In genomic region chr5:164345173-164345572, GRCh38 we compare ENCODE assay signal across 10 cellular contexts.
DNase-seq lines count a peak whose midpoint lies in the region; ATAC-seq and TF ChIP-seq lines count a peak whose summit lies in the region.
"Had no signal": no experiment of that assay in that cellular context is flagged by ENCODE, and none has a peak within 500 bp of the region (broad histone marks: within the 10 kb centered on the region; RNA-seq: fewer than 3 reads in every experiment).

No MANE protein-coding gene starts in this region.

- no peak overlapping the region for H3K27ac ChIP-seq in RWPE2 (ENCODE audit: poor library complexity, severe bottlenecking)

- TF ChIP-seq CTCF in RWPE2 (IDR thresholded peaks at IDR 0.05; ENCODE audit: poor library complexity, severe bottlenecking) = no peak
- no peak for TF ChIP-seq CTCF in fibroblast of mammary gland (conservative IDR thresholded peaks at IDR 0.05; ENCODE audit: control insufficient read depth, insufficient read depth, low read depth, low read length)
- TF ChIP-seq CTCF in mucosa of descending colon (IDR thresholded peaks at IDR 0.05) = no peak

- no peak overlapping the region for H3K27ac Mint-ChIP-seq in stimulated activated naive CD8-positive, alpha-beta T cell treated with anti-CD3 and anti-CD28 coated beads, Interleukin-15, amount 100 ng/mL, for 72 hours

- no peaks in the 10 kb centered on the region for H3K27me3 Mint-ChIP-seq in stimulated activated naive CD8-positive, alpha-beta T cell treated with anti-CD3 and anti-CD28 coated beads, Interleukin-15, amount 100 ng/mL, for 72 hours

- H3K4me3 ChIP-seq in MG63 (no peak overlapping the region), RWPE2 (ENCODE audit: severe bottlenecking) (no peak overlapping the region), fibroblast of mammary gland (ENCODE audit: control insufficient read depth, low read depth, low read length) (no peak overlapping the region), mucosa of descending colon (no peak overlapping the region)

- no peak overlapping the region for H3K4me3 Mint-ChIP-seq in stimulated activated naive CD8-positive, alpha-beta T cell treated with anti-CD3 and anti-CD28 coated beads, Interleukin-15, amount 100 ng/mL, for 72 hours
- H3K4me3 Mint-ChIP-seq: naive B cell had no signal

- ATAC-seq in RWPE2 (ENCODE audit: low read depth) (peak; percentile 74), mucosa of descending colon (no peak)
- no peak for ATAC-seq in stimulated activated naive CD8-positive, alpha-beta T cell treated with anti-CD3 and anti-CD28 coated beads, Interleukin-15, amount 100 ng/mL, for 72 hours

- no peaks in the 10 kb centered on the region for H3K27me3 ChIP-seq in MG63
- no peaks in the 10 kb centered on the region for H3K27me3 ChIP-seq in RWPE2 (ENCODE audit: insufficient read depth, poor library complexity, severe bottlenecking)

- H3K4me1 ChIP-seq in RWPE2 (ENCODE audit: insufficient read depth, poor library complexity, severe bottlenecking) (no peaks in the 10 kb centered on the region), mucosa of descending colon (ENCODE audit: low read depth) (no peaks in the 10 kb centered on the region)

- H3K9me3 ChIP-seq in MG63 (no peaks in the 10 kb centered on the region), RWPE2 (ENCODE audit: severe bottlenecking) (no peaks in the 10 kb centered on the region), mucosa of descending colon (no peaks in the 10 kb centered on the region)

- intact Hi-C loops in posterior cingulate gyrus (cut with DNase I) (no loop called here), mucosa of descending colon (cut with DNase I, micrococcal nuclease) (no loop called here)

- peaks cover 13 to 23% of the 10 kb centered on the region in 2 donors for H3K9me3 Mint-ChIP-seq in stimulated activated naive CD8-positive, alpha-beta T cell treated with anti-CD3 and anti-CD28 coated beads, Interleukin-15, amount 100 ng/mL, for 72 hours

- H3K36me3 ChIP-seq in MG63 = peaks cover 51% of the 10 kb centered on the region
- H3K36me3 ChIP-seq in RWPE2 (ENCODE audit: low read depth) = no peaks in the 10 kb centered on the region
- no peaks in the 10 kb centered on the region for H3K36me3 ChIP-seq in mucosa of descending colon (ENCODE audit: low read depth)

- DNase-seq in MG63 (peak; percentile 95), RWPE2 (ENCODE audit: low spot score) (no peak), fibroblast of mammary gland (ENCODE audit: low read depth) (peak; percentile 49), posterior cingulate gyrus (peak in 8 of 10 donors; percentile 3 to 85 (median 32)), mucosa of descending colon (no peak), OCI-M2 (lab: John Stamatoyannopoulos, UW; ENCODE audit: unreplicated experiment) (no peak), T-helper 2 cell (no peak)
- DNase-seq in stimulated activated naive CD8-positive, alpha-beta T cell treated with anti-CD3 and anti-CD28 coated beads, Interleukin-15, amount 100 ng/mL, for 72 hours = no peak
- DNase-seq: DMS79, naive B cell had no signal

- no peaks in the 10 kb centered on the region for H3K4me1 Mint-ChIP-seq in stimulated activated naive CD8-positive, alpha-beta T cell treated with anti-CD3 and anti-CD28 coated beads, Interleukin-15, amount 100 ng/mL, for 72 hours

Comparison
In these comparisons a context has a peak if more than half of its experiments do, and no peak if none do; other contexts are left out.
1. DNase-seq: peak in MG63 (single experiment), fibroblast of mammary gland (single experiment) and posterior cingulate gyrus (8 of 10); none in RWPE2 (single experiment), mucosa of descending colon (0 of 3), stimulated activated naive CD8-positive, alpha-beta T cell treated with anti-CD3 and anti-CD28 coated beads, Interleukin-15, amount 100 ng/mL, for 72 hours (0 of 2), OCI-M2 (single experiment) and T-helper 2 cell (0 of 5).